Comparison of ENCODE assay signal across 1 cellular context in the genomic region with DNA sequence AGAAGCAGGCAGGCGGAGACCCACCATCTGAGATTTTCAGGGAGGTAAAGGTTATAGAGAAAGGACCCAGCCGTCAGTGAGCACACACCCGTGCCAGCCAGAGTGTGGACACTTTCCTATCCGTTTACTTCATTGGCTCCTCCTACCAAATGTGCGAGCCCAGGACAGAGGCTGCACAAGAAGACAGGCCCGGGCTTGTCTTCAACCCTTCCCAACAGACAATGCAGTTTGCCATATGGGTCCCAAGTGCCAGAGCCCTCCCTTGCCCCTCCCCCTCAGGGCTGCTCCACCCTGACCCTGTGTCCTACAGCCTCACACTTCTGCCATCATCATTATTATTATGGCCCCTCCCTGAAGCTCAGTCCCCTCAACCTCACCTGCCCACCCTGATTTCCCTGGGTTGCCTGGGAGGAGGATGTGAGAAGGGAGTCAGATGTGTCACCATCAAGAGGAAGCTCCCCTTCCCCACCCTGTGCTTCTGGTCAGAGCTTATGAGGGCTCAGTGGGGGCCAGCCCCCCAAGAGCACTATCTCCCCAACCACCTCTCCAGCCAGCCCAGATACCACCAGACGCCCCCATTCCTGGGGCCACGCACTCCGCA.
TF ChIP-seq lines count a peak whose summit lies in the region.

No MANE protein-coding gene starts in this region.

TF ChIP-seq in HEK293, 187 proteins besides CTCF, POLR2A, EP300 and RAD21 (continued from another document):
- TF ChIP-seq IKZF3 (tag by site-specific recombination; IDR thresholded peaks at IDR 0.05), result peak; percentile 52; the same call in 1 of the 2 replicates
- TF ChIP-seq, protein P1, sequence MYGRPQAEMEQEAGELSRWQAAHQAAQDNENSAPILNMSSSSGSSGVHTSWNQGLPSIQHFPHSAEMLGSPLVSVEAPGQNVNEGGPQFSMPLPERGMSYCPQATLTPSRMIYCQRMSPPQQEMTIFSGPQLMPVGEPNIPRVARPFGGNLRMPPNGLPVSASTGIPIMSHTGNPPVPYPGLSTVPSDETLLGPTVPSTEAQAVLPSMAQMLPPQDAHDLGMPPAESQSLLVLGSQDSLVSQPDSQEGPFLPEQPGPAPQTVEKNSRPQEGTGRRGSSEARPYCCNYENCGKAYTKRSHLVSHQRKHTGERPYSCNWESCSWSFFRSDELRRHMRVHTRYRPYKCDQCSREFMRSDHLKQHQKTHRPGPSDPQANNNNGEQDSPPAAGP (tag by site-specific recombination; IDR thresholded peaks at IDR 0.05), result peak; percentile 78
- TF ChIP-seq, protein P2, sequence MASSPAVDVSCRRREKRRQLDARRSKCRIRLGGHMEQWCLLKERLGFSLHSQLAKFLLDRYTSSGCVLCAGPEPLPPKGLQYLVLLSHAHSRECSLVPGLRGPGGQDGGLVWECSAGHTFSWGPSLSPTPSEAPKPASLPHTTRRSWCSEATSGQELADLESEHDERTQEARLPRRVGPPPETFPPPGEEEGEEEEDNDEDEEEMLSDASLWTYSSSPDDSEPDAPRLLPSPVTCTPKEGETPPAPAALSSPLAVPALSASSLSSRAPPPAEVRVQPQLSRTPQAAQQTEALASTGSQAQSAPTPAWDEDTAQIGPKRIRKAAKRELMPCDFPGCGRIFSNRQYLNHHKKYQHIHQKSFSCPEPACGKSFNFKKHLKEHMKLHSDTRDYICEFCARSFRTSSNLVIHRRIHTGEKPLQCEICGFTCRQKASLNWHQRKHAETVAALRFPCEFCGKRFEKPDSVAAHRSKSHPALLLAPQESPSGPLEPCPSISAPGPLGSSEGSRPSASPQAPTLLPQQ (tag by site-specific recombination; IDR thresholded peaks at IDR 0.05), result peak; percentile 67
- TF ChIP-seq ZNF335 (tag by site-specific recombination; conservative IDR thresholded peaks at IDR 0.05), result 0 out of 2 replicates have a peak, but pooled peaks have one; percentile 6
- TF ChIP-seq, protein P3, sequence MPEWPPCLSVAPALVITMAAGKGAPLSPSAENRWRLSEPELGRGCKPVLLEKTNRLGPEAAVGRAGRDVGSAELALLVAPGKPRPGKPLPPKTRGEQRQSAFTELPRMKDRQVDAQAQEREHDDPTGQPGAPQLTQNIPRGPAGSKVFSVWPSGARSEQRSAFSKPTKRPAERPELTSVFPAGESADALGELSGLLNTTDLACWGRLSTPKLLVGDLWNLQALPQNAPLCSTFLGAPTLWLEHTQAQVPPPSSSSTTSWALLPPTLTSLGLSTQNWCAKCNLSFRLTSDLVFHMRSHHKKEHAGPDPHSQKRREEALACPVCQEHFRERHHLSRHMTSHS (tag by site-specific recombination; IDR thresholded peaks at IDR 0.05), result no peak
- TF ChIP-seq KLF1 (tag by site-specific recombination; IDR thresholded peaks at IDR 0.05), result peak; percentile 70
- TF ChIP-seq, protein P4, sequence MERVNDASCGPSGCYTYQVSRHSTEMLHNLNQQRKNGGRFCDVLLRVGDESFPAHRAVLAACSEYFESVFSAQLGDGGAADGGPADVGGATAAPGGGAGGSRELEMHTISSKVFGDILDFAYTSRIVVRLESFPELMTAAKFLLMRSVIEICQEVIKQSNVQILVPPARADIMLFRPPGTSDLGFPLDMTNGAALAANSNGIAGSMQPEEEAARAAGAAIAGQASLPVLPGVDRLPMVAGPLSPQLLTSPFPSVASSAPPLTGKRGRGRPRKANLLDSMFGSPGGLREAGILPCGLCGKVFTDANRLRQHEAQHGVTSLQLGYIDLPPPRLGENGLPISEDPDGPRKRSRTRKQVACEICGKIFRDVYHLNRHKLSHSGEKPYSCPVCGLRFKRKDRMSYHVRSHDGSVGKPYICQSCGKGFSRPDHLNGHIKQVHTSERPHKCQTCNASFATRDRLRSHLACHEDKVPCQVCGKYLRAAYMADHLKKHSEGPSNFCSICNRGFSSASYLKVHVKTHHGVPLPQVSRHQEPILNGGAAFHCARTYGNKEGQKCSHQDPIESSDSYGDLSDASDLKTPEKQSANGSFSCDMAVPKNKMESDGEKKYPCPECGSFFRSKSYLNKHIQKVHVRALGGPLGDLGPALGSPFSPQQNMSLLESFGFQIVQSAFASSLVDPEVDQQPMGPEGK (tag by site-specific recombination; IDR thresholded peaks at IDR 0.05), result peak; percentile 78
- peak; percentile 56; the same call in 1 of the 2 replicates for TF ChIP-seq ZNF76 (tag by site-specific recombination; IDR thresholded peaks at IDR 0.05; ENCODE audit: borderline replicate concordance, low read depth)
- peak; percentile 46; the same call in 1 of the 2 replicates for TF ChIP-seq SP3 (tag by site-specific recombination; IDR thresholded peaks at IDR 0.05)
- peak; percentile 47 for TF ChIP-seq GLIS2 (tag by site-specific recombination; IDR thresholded peaks at IDR 0.05)
- TF ChIP-seq KLF8 (tag by site-specific recombination; IDR thresholded peaks at IDR 0.05), result no peak
- no peak for TF ChIP-seq ZNF155 (tag by site-specific recombination; IDR thresholded peaks at IDR 0.05)
- TF ChIP-seq, protein P5, sequence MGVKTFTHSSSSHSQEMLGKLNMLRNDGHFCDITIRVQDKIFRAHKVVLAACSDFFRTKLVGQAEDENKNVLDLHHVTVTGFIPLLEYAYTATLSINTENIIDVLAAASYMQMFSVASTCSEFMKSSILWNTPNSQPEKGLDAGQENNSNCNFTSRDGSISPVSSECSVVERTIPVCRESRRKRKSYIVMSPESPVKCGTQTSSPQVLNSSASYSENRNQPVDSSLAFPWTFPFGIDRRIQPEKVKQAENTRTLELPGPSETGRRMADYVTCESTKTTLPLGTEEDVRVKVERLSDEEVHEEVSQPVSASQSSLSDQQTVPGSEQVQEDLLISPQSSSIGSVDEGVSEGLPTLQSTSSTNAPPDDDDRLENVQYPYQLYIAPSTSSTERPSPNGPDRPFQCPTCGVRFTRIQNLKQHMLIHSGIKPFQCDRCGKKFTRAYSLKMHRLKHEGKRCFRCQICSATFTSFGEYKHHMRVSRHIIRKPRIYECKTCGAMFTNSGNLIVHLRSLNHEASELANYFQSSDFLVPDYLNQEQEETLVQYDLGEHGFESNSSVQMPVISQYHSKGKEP (tag by site-specific recombination; IDR thresholded peaks at IDR 0.05), result 0 out of 2 replicates have a peak, but pooled peaks have one; percentile 17
- TF ChIP-seq, protein P6, sequence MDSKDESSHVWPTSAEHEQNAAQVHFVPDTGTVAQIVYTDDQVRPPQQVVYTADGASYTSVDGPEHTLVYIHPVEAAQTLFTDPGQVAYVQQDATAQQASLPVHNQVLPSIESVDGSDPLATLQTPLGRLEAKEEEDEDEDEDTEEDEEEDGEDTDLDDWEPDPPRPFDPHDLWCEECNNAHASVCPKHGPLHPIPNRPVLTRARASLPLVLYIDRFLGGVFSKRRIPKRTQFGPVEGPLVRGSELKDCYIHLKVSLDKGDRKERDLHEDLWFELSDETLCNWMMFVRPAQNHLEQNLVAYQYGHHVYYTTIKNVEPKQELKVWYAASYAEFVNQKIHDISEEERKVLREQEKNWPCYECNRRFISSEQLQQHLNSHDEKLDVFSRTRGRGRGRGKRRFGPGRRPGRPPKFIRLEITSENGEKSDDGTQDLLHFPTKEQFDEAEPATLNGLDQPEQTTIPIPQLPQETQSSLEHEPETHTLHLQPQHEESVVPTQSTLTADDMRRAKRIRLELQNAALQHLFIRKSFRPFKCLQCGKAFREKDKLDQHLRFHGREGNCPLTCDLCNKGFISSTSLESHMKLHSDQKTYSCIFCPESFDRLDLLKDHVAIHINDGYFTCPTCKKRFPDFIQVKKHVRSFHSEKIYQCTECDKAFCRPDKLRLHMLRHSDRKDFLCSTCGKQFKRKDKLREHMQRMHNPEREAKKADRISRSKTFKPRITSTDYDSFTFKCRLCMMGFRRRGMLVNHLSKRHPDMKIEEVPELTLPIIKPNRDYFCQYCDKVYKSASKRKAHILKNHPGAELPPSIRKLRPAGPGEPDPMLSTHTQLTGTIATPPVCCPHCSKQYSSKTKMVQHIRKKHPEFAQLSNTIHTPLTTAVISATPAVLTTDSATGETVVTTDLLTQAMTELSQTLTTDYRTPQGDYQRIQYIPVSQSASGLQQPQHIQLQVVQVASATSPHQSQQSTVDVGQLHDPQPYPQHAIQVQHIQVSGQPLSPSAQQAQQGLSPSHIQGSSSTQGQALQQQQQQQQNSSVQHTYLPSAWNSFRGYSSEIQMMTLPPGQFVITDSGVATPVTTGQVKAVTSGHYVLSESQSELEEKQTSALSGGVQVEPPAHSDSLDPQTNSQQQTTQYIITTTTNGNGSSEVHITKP (tag by site-specific recombination; IDR thresholded peaks at IDR 0.05), result peak; percentile 74
- TF ChIP-seq, protein P7, sequence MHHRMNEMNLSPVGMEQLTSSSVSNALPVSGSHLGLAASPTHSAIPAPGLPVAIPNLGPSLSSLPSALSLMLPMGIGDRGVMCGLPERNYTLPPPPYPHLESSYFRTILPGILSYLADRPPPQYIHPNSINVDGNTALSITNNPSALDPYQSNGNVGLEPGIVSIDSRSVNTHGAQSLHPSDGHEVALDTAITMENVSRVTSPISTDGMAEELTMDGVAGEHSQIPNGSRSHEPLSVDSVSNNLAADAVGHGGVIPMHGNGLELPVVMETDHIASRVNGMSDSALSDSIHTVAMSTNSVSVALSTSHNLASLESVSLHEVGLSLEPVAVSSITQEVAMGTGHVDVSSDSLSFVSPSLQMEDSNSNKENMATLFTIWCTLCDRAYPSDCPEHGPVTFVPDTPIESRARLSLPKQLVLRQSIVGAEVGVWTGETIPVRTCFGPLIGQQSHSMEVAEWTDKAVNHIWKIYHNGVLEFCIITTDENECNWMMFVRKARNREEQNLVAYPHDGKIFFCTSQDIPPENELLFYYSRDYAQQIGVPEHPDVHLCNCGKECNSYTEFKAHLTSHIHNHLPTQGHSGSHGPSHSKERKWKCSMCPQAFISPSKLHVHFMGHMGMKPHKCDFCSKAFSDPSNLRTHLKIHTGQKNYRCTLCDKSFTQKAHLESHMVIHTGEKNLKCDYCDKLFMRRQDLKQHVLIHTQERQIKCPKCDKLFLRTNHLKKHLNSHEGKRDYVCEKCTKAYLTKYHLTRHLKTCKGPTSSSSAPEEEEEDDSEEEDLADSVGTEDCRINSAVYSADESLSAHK (tag by site-specific recombination; IDR thresholded peaks at IDR 0.05), result 0 out of 2 replicates have a peak, but pooled peaks have one; percentile 15
- TF ChIP-seq TRIM28 (IDR thresholded peaks at IDR 0.05; ENCODE audit: borderline replicate concordance, low read length), result peak; percentile 74
